In the genomic region with DNA sequence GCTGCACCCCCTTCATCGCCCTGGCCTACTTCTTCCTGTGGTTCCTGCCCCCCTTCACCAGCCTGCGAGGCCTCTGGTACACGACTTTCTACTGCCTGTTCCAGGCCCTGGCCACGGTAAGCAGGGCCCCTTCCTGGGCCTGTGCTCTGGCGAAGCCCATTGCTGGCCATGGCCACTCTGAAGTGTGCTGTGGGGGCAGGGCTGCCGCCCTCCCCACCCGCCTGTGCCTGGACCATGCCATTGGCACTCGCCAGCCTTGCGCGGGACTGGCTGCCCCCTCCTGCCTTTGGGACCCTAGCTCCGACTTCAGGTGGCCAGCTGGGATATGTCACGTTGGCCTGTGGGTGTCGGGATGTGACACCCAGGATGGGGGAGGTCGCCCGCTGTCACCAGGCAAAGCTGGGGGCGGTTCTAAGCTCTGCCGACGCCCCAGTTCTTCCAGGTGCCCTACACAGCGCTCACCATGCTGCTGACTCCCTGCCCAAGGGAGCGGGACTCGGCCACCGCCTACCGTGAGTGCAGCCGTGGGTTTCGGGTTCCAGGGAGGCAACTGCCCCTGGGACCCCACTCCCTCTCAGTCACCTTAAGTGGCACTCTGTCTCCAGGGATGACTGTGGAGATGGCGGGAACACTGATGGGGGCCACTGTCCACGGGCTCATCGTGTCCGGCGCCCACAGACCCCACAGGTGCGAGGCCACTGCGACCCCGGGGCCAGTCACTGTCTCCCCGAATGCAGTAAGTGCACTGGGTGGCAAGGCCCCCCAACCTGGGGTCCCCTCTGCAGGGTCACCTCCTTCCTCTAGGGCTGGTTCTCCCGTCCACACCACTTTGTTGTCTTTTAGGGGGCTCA, we compare ENCODE assay signal across 21 cellular contexts. TPM values are rescaled to one million over a fixed set of nuclear protein-coding genes. Genes with fewer than 3 reads are reported as not detected.
DNase-seq lines count a peak whose midpoint lies in the region; ATAC-seq, FAIRE-seq and TF ChIP-seq lines count a peak whose summit lies in the region.
"Had no signal": no experiment of that assay in that cellular context is flagged by ENCODE, and none has a peak within 500 bp of the region (broad histone marks: within the 10 kb centered on the region; RNA-seq: fewer than 3 reads in every experiment).

No MANE protein-coding gene starts in this region.

- TF ChIP-seq POLR2A in HepG2 (IDR thresholded peaks at IDR 0.05; ENCODE audit: insufficient read depth in 1 of 2, low read depth in 2 of 2, low read length in 2 of 2) (no peak), right lobe of liver (IDR thresholded peaks at IDR 0.05) (no peak)

- TF ChIP-seq CTCF in HepG2 (CRISPR knock-in tag; IDR thresholded peaks at IDR 0.05) (no peak), right lobe of liver (IDR thresholded peaks at IDR 0.05) (no peak)

- H3K4me2 ChIP-seq in HepG2 (ENCODE audit: low read depth, low read length): 0 out of 2 replicates have a peak overlapping the region, but pooled peaks have one; percentile 89
- H3K4me2 ChIP-seq: BLaER1 had no signal

- no peak overlapping the region for H3K27ac Mint-ChIP-seq in natural killer cell treated with Interleukin-12 subunit alpha and Interleukin-12 subunit beta and Interleukin-15 and Interleukin-18, amount 100 ng/mL, for 72 hours
- H3K27ac Mint-ChIP-seq: CD8-positive, alpha-beta T cell had no signal

- H3K36me3 Mint-ChIP-seq in natural killer cell treated with Interleukin-12 subunit alpha and Interleukin-12 subunit beta and Interleukin-15 and Interleukin-18, amount 100 ng/mL, for 72 hours: no peaks in the 10 kb centered on the region

- no peak for TF ChIP-seq RAD21 in HepG2 (CRISPR knock-in tag; IDR thresholded peaks at IDR 0.05)

- H3K4me3 Mint-ChIP-seq in natural killer cell treated with Interleukin-12 subunit alpha and Interleukin-12 subunit beta and Interleukin-15 and Interleukin-18, amount 100 ng/mL, for 72 hours: no peak overlapping the region
- H3K4me3 Mint-ChIP-seq: CD8-positive, alpha-beta T cell had no signal

- no peak for FAIRE-seq in HepG2 (lab: Jason Lieb, UNC)
- FAIRE-seq: GM12892 had no signal

- H3K4me1 ChIP-seq in HepG2 (ENCODE audit: insufficient read depth, low read length) (peaks cover 54% of the 10 kb centered on the region), right lobe of liver (no peaks in the 10 kb centered on the region)
- H3K4me1 ChIP-seq: BLaER1 had no signal

- H3K79me2 ChIP-seq in HepG2 (ENCODE audit: insufficient read depth, low read length): no peaks in the 10 kb centered on the region

- no peaks in the 10 kb centered on the region for H3K36me3 ChIP-seq in HepG2 (replicated peaks in 1 of 2; ENCODE audit: control insufficient read depth in 1 of 2, insufficient read depth in 2 of 2, low read length in 2 of 2)
- no peaks in the 10 kb centered on the region for H3K36me3 ChIP-seq in right lobe of liver
- H3K36me3 ChIP-seq: HAP-1, MG63 had no signal

- DNase-seq in HepG2 (ENCODE audit: low spot score): no peak
- no peak for DNase-seq in right lobe of liver
- peak in 4 of 61 donors; percentile 15 to 50 (median 30) for DNase-seq in caudate nucleus (lab: John Stamatoyannopoulos, UW)
- no peak for DNase-seq in natural killer cell treated with Interleukin-12 subunit alpha and Interleukin-12 subunit beta and Interleukin-15 and Interleukin-18, amount 100 ng/mL, for 72 hours (ENCODE audit: low spot score)
- DNase-seq in activated CD4-positive, CD25-positive, alpha-beta regulatory T cell (lab: John Stamatoyannopoulos, UW): no peak
- no peak for DNase-seq in central memory CD4-positive, alpha-beta T cell
- no peak for DNase-seq in CD1c-positive myeloid dendritic cell (ENCODE audit: extremely low spot score)
- DNase-seq: CD8-positive, alpha-beta T cell; Karpas-422; MG63; NCI-H1048; NCI-H1436; NCI-H1930; NCI-H226; NCI-H524 treated with DMSO at 0.1 percent for 48 hours had no signal

- H3K4me1 Mint-ChIP-seq in natural killer cell treated with Interleukin-12 subunit alpha and Interleukin-12 subunit beta and Interleukin-15 and Interleukin-18, amount 100 ng/mL, for 72 hours (ENCODE audit: low read depth in 2 of 2): no peaks in the 10 kb centered on the region

- no peaks in the 10 kb centered on the region for H3K27me3 ChIP-seq in HepG2 (ENCODE audit: control insufficient read depth in 1 of 2, insufficient read depth in 2 of 2, low read length in 2 of 2)
- H3K27me3 ChIP-seq in right lobe of liver: no peaks in the 10 kb centered on the region
- H3K27me3 ChIP-seq: MG63 had no signal

- CTCF ChIA-PET in HepG2 (lab: Yijun Ruan, JAX; ENCODE audit: low intra/inter-chr PET ratio, low total read pairs): no interaction called here

- H4K20me1 ChIP-seq in HepG2 (ENCODE audit: insufficient read depth, low read length): no peaks in the 10 kb centered on the region
- H4K20me1 ChIP-seq: BLaER1 had no signal

- intact Hi-C loops in HepG2 (cut with micrococcal nuclease; ENCODE audit: unreplicated experiment) (no loop called here), right lobe of liver (cut with DNase I) (no loop called here)

- in situ Hi-C loops in HepG2 (cut with HindIII; ENCODE audit: extremely low pct_ligation_motif_present, low pct_unique_long_range_greater_than_20kb): no loop called here

- no peaks in the 10 kb centered on the region for H3K9me3 Mint-ChIP-seq in natural killer cell treated with Interleukin-12 subunit alpha and Interleukin-12 subunit beta and Interleukin-15 and Interleukin-18, amount 100 ng/mL, for 72 hours
- H3K9me3 Mint-ChIP-seq: CD8-positive, alpha-beta T cell had no signal

- ATAC-seq in HepG2: no peak
- ATAC-seq in right lobe of liver: no peak
- peak; percentile 11 to 15 for ATAC-seq in natural killer cell treated with Interleukin-12 subunit alpha and Interleukin-12 subunit beta and Interleukin-15 and Interleukin-18, amount 100 ng/mL, for 72 hours
- ATAC-seq: CD8-positive, alpha-beta T cell; Right ventricle myocardium inferior had no signal

- no peak overlapping the region for H2AFZ ChIP-seq in HepG2 (ENCODE audit: low read length)

- H3K27ac ChIP-seq in HepG2 (ENCODE audit: extremely low read length, insufficient read depth, low read length) (no peak overlapping the region), right lobe of liver (no peak overlapping the region), caudate nucleus (ENCODE audit: low read depth, low read length) (peak overlapping the region; percentile 59)
- H3K27ac ChIP-seq: BLaER1 had no signal

- H3K9me3 ChIP-seq in HepG2 (ENCODE audit: low read length) (no peaks in the 10 kb centered on the region), right lobe of liver (no peaks in the 10 kb centered on the region)
- H3K9me3 ChIP-seq: BLaER1, HAP-1, MG63 had no signal

- POLR2A ChIA-PET in HepG2 (lab: Yijun Ruan, JAX): interaction anchor here (1.9 to 6.3 kb wide), 9 partner anchors 8 to 91 kb away, joined by 6 to 91 read pairs (median 20); a partner anchor contains a TSS

- TF ChIP-seq EP300 in HepG2 (IDR thresholded peaks at IDR 0.05; ENCODE audit: low read depth in 2 of 2, low read length in 2 of 2): no peak
- no peak for TF ChIP-seq EP300 in HepG2 (CRISPR knock-in tag; IDR thresholded peaks at IDR 0.05; ENCODE audit: borderline replicate concordance)

- 97% methylated on average over 29 of the region's 35 CpGs for WGBS in HepG2 (ENCODE audit: low lambda C conversion rate)
- WGBS in right lobe of liver (ENCODE audit: insufficient coverage, low coverage, low lambda C conversion rate, missing lambda C conversion rate): 97% methylated on average over 10 of the region's 35 CpGs

- peaks cover 0 to 8% of the 10 kb centered on the region in 2 donors for H3K27me3 Mint-ChIP-seq in natural killer cell treated with Interleukin-12 subunit alpha and Interleukin-12 subunit beta and Interleukin-15 and Interleukin-18, amount 100 ng/mL, for 72 hours

- no peak overlapping the region; a peak in 1 of 6 replicates for H3K4me3 ChIP-seq in HepG2 (replicated peaks in 1 of 3; ENCODE audit: insufficient read depth in 1 of 3, low read depth in 2 of 3, low read length in 3 of 3)
- no peak overlapping the region for H3K4me3 ChIP-seq in right lobe of liver
- H3K4me3 ChIP-seq: BLaER1, HAP-1, MG63 had no signal

- peak overlapping the region; percentile 76 for H3K9ac ChIP-seq in HepG2 (ENCODE audit: insufficient read depth, low read depth, low read length)
- H3K9ac ChIP-seq: BLaER1 had no signal

- BruUV-seq in HepG2 (replicated peaks; lab: Mats Ljungman, UMichigan): no TSS peak

RNA-seq across cellular contexts. Expression of a gene that starts 7.2 kb away (rescaled TPM):
- total RNA-seq in HepG2 (2016; rRNA removed; fragmentation: Illumina TruSeq; extraction: Trizol) (0.48 and 0.93 TPM in 2 replicates), right lobe of liver (under 1 TPM in 3 of 6 experiments, not detected in 3; 0.07 to 0.62 (median 0.22) TPM)
- total RNA-seq in HepG2 (2016; cell fraction: cytosol; rRNA removed; fragmentation: Illumina TruSeq; extraction: Trizol; ENCODE audit: low read depth): 0.10 and 0.26 TPM in 2 replicates
- 0.45 and 0.68 TPM in 2 replicates for total RNA-seq in HepG2 (2016; cell fraction: insoluble cytoplasmic fraction; rRNA removed; fragmentation: Illumina TruSeq; extraction: Trizol)
- total RNA-seq in HepG2 (2016; cell fraction: membrane; rRNA removed; fragmentation: Illumina TruSeq; extraction: Trizol): 0.59 and 1.2 TPM in 2 replicates
- 0.38 and 0.53 TPM in 2 replicates for total RNA-seq in HepG2 (2016; cell fraction: nucleus; rRNA removed; fragmentation: Illumina TruSeq; extraction: Trizol)
- polyA plus RNA-seq in HepG2 (2011; rRNA removed): 0.07 and 0.21 TPM in 2 replicates
- polyA plus RNA-seq in HepG2 (2011; cell fraction: cytosol; rRNA removed): 0.15 TPM in 1 of 2 replicates, not detected in the other
- polyA plus RNA-seq in HepG2 (2011; cell fraction: nucleus; rRNA removed): 0.26 and 0.66 TPM in 2 replicates
- 0.05 and 0.19 TPM in 2 replicates for polyA plus RNA-seq in HepG2 (2012)
- polyA plus RNA-seq in HepG2 (2016; cell fraction: cytosol; fragmentation: Illumina TruSeq; extraction: Trizol; ENCODE audit: low read depth): 0.68 and 1.1 TPM in 2 replicates
- polyA plus RNA-seq in HepG2 (2016; cell fraction: insoluble cytoplasmic fraction; fragmentation: Illumina TruSeq; extraction: Trizol; ENCODE audit: low read depth): 0.44 and 0.75 TPM in 2 replicates
- 1.1 and 1.6 TPM in 2 replicates for polyA plus RNA-seq in HepG2 (2016; cell fraction: membrane; fragmentation: Illumina TruSeq; extraction: Trizol; ENCODE audit: low read depth)
- polyA plus RNA-seq in HepG2 (2016; cell fraction: nucleus; fragmentation: Illumina TruSeq; extraction: Trizol; ENCODE audit: insufficient read depth, low read depth): 1.1 TPM in 2 replicates
- polyA minus RNA-seq in HepG2 (2011; rRNA and poly(A)+ RNA removed; ENCODE audit: low replicate concordance): 0.16 and 1.1 TPM in 2 replicates
- polyA minus RNA-seq in HepG2 (2011; cell fraction: cytosol; rRNA and poly(A)+ RNA removed): not detected in 2 replicates
- polyA minus RNA-seq in HepG2 (2011; cell fraction: nucleus; rRNA and poly(A)+ RNA removed): 0.52 and 0.87 TPM in 2 replicates
- total RNA-seq in natural killer cell treated with Interleukin-12 subunit alpha and Interleukin-12 subunit beta and Interleukin-15 and Interleukin-18, amount 100 ng/mL, for 72 hours: under 1 TPM; 0.21 to 0.75 TPM
- total RNA-seq: A172, HT-29, Right ventricle myocardium inferior had no signal

RNA-seq across cellular contexts. Expression of a gene that starts 30.1 kb away (rescaled TPM):
- total RNA-seq in HepG2 (2016; rRNA removed; fragmentation: Illumina TruSeq; extraction: Trizol): 22.6 and 39.4 TPM in 2 replicates
- total RNA-seq in HepG2 (2016; cell fraction: cytosol; rRNA removed; fragmentation: Illumina TruSeq; extraction: Trizol; ENCODE audit: low read depth): 3.2 and 3.4 TPM in 2 replicates
- total RNA-seq in HepG2 (2016; cell fraction: insoluble cytoplasmic fraction; rRNA removed; fragmentation: Illumina TruSeq; extraction: Trizol): 23.3 and 42.2 TPM in 2 replicates
- total RNA-seq in HepG2 (2016; cell fraction: membrane; rRNA removed; fragmentation: Illumina TruSeq; extraction: Trizol): 12.6 and 14.9 TPM in 2 replicates
- 18.0 and 19.2 TPM in 2 replicates for total RNA-seq in HepG2 (2016; cell fraction: nucleus; rRNA removed; fragmentation: Illumina TruSeq; extraction: Trizol)
- polyA plus RNA-seq in HepG2 (2011; rRNA removed): 17.4 and 20.6 TPM in 2 replicates
- polyA plus RNA-seq in HepG2 (2011; cell fraction: cytosol; rRNA removed): 10.3 and 15.6 TPM in 2 replicates
- 17.4 and 19.0 TPM in 2 replicates for polyA plus RNA-seq in HepG2 (2011; cell fraction: nucleus; rRNA removed)
- 12.5 and 13.0 TPM in 2 replicates for polyA plus RNA-seq in HepG2 (2012)
- polyA plus RNA-seq in HepG2 (2016; cell fraction: cytosol; fragmentation: Illumina TruSeq; extraction: Trizol; ENCODE audit: low read depth): 1.0 and 1.3 TPM in 2 replicates
- polyA plus RNA-seq in HepG2 (2016; cell fraction: insoluble cytoplasmic fraction; fragmentation: Illumina TruSeq; extraction: Trizol; ENCODE audit: low read depth): 20.9 and 21.5 TPM in 2 replicates
- polyA plus RNA-seq in HepG2 (2016; cell fraction: membrane; fragmentation: Illumina TruSeq; extraction: Trizol; ENCODE audit: low read depth): 3.5 and 4.4 TPM in 2 replicates
- 20.8 and 24.4 TPM in 2 replicates for polyA plus RNA-seq in HepG2 (2016; cell fraction: nucleus; fragmentation: Illumina TruSeq; extraction: Trizol; ENCODE audit: insufficient read depth, low read depth)
- polyA minus RNA-seq in HepG2 (2011; rRNA and poly(A)+ RNA removed; ENCODE audit: low replicate concordance): 60.3 and 78.7 TPM in 2 replicates
- 10.6 and 13.8 TPM in 2 replicates for polyA minus RNA-seq in HepG2 (2011; cell fraction: cytosol; rRNA and poly(A)+ RNA removed)
- 14.5 and 19.5 TPM in 2 replicates for polyA minus RNA-seq in HepG2 (2011; cell fraction: nucleus; rRNA and poly(A)+ RNA removed)
- total RNA-seq in right lobe of liver: 1 to 10 TPM; 4.3 to 8.7 (median 5.5) TPM
- 10 to 100 TPM; 20.8 to 26.3 TPM for total RNA-seq in natural killer cell treated with Interleukin-12 subunit alpha and Interleukin-12 subunit beta and Interleukin-15 and Interleukin-18, amount 100 ng/mL, for 72 hours

RNA-seq across cellular contexts. Expression of a gene that starts 32.5 kb away (rescaled TPM):
- total RNA-seq in HepG2 (2016; rRNA removed; fragmentation: Illumina TruSeq; extraction: Trizol): 35.2 and 36.8 TPM in 2 replicates
- total RNA-seq in HepG2 (2016; cell fraction: cytosol; rRNA removed; fragmentation: Illumina TruSeq; extraction: Trizol; ENCODE audit: low read depth): 55.0 and 71.6 TPM in 2 replicates
- total RNA-seq in HepG2 (2016; cell fraction: insoluble cytoplasmic fraction; rRNA removed; fragmentation: Illumina TruSeq; extraction: Trizol): 34.9 and 36.5 TPM in 2 replicates
- total RNA-seq in HepG2 (2016; cell fraction: membrane; rRNA removed; fragmentation: Illumina TruSeq; extraction: Trizol): 58.1 and 75.9 TPM in 2 replicates
- 12.0 and 18.4 TPM in 2 replicates for total RNA-seq in HepG2 (2016; cell fraction: nucleus; rRNA removed; fragmentation: Illumina TruSeq; extraction: Trizol)
- 96.3 and 103 TPM in 2 replicates for polyA plus RNA-seq in HepG2 (2011; rRNA removed)
- 87.0 and 103 TPM in 2 replicates for polyA plus RNA-seq in HepG2 (2011; cell fraction: cytosol; rRNA removed)
- polyA plus RNA-seq in HepG2 (2011; cell fraction: nucleus; rRNA removed): 33.1 and 49.7 TPM in 2 replicates
- polyA plus RNA-seq in HepG2 (2012): 47.5 and 47.8 TPM in 2 replicates
- 73.6 and 97.4 TPM in 2 replicates for polyA plus RNA-seq in HepG2 (2016; cell fraction: cytosol; fragmentation: Illumina TruSeq; extraction: Trizol; ENCODE audit: low read depth)
- 41.3 and 48.9 TPM in 2 replicates for polyA plus RNA-seq in HepG2 (2016; cell fraction: insoluble cytoplasmic fraction; fragmentation: Illumina TruSeq; extraction: Trizol; ENCODE audit: low read depth)
- 69.3 and 86.0 TPM in 2 replicates for polyA plus RNA-seq in HepG2 (2016; cell fraction: membrane; fragmentation: Illumina TruSeq; extraction: Trizol; ENCODE audit: low read depth)
- 29.4 and 29.5 TPM in 2 replicates for polyA plus RNA-seq in HepG2 (2016; cell fraction: nucleus; fragmentation: Illumina TruSeq; extraction: Trizol; ENCODE audit: insufficient read depth, low read depth)
- 52.4 TPM in 1 of 2 replicates, not detected in the other for polyA minus RNA-seq in HepG2 (2011; rRNA and poly(A)+ RNA removed; ENCODE audit: low replicate concordance)
- polyA minus RNA-seq in HepG2 (2011; cell fraction: cytosol; rRNA and poly(A)+ RNA removed): 15.2 and 16.6 TPM in 2 replicates
- 10.4 and 15.9 TPM in 2 replicates for polyA minus RNA-seq in HepG2 (2011; cell fraction: nucleus; rRNA and poly(A)+ RNA removed)
- 10 to 100 TPM in 1 of 6 experiments, 1 to 10 TPM in 5; 2.4 to 11.0 (median 3.2) TPM for total RNA-seq in right lobe of liver
- total RNA-seq in natural killer cell treated with Interleukin-12 subunit alpha and Interleukin-12 subunit beta and Interleukin-15 and Interleukin-18, amount 100 ng/mL, for 72 hours: 1 to 10 TPM; 1.6 to 2.4 TPM
- total RNA-seq: HT-29 had no signal

RNA-seq across cellular contexts. Expression of a gene that starts 59.0 kb away (rescaled TPM):
- total RNA-seq in HepG2 (2016; rRNA removed; fragmentation: Illumina TruSeq; extraction: Trizol) (182 and 254 TPM in 2 replicates), right lobe of liver (10 to 100 TPM; 32.7 to 70.8 (median 40.3) TPM)
- 45.9 and 48.0 TPM in 2 replicates for total RNA-seq in HepG2 (2016; cell fraction: cytosol; rRNA removed; fragmentation: Illumina TruSeq; extraction: Trizol; ENCODE audit: low read depth)
- 184 and 279 TPM in 2 replicates for total RNA-seq in HepG2 (2016; cell fraction: insoluble cytoplasmic fraction; rRNA removed; fragmentation: Illumina TruSeq; extraction: Trizol)
- 58.5 and 66.4 TPM in 2 replicates for total RNA-seq in HepG2 (2016; cell fraction: membrane; rRNA removed; fragmentation: Illumina TruSeq; extraction: Trizol)
- total RNA-seq in HepG2 (2016; cell fraction: nucleus; rRNA removed; fragmentation: Illumina TruSeq; extraction: Trizol): 61.8 and 72.9 TPM in 2 replicates
- 140 and 177 TPM in 2 replicates for polyA plus RNA-seq in HepG2 (2011; rRNA removed)
- 101 and 135 TPM in 2 replicates for polyA plus RNA-seq in HepG2 (2011; cell fraction: cytosol; rRNA removed)
- 24.9 and 35.7 TPM in 2 replicates for polyA plus RNA-seq in HepG2 (2011; cell fraction: nucleus; rRNA removed)
- 159 and 167 TPM in 2 replicates for polyA plus RNA-seq in HepG2 (2012)
- polyA plus RNA-seq in HepG2 (2016; cell fraction: cytosol; fragmentation: Illumina TruSeq; extraction: Trizol; ENCODE audit: low read depth): 35.5 and 45.7 TPM in 2 replicates
- polyA plus RNA-seq in HepG2 (2016; cell fraction: insoluble cytoplasmic fraction; fragmentation: Illumina TruSeq; extraction: Trizol; ENCODE audit: low read depth): 279 and 313 TPM in 2 replicates
- 54.3 and 63.6 TPM in 2 replicates for polyA plus RNA-seq in HepG2 (2016; cell fraction: membrane; fragmentation: Illumina TruSeq; extraction: Trizol; ENCODE audit: low read depth)
- polyA plus RNA-seq in HepG2 (2016; cell fraction: nucleus; fragmentation: Illumina TruSeq; extraction: Trizol; ENCODE audit: insufficient read depth, low read depth): 127 TPM in 2 replicates
- 17.1 and 27.0 TPM in 2 replicates for polyA minus RNA-seq in HepG2 (2011; rRNA and poly(A)+ RNA removed; ENCODE audit: low replicate concordance)
- 30.5 and 35.6 TPM in 2 replicates for polyA minus RNA-seq in HepG2 (2011; cell fraction: cytosol; rRNA and poly(A)+ RNA removed)
- polyA minus RNA-seq in HepG2 (2011; cell fraction: nucleus; rRNA and poly(A)+ RNA removed): 21.8 and 26.1 TPM in 2 replicates
- 10 to 100 TPM; 83.1 to 85.8 TPM for total RNA-seq in natural killer cell treated with Interleukin-12 subunit alpha and Interleukin-12 subunit beta and Interleukin-15 and Interleukin-18, amount 100 ng/mL, for 72 hours

Comparison
In these comparisons a context has a peak if more than half of its experiments do, and no peak if none do; other contexts are left out.
1. ATAC-seq: peak in natural killer cell treated with Interleukin-12 subunit alpha and Interleukin-12 subunit beta and Interleukin-15 and Interleukin-18, amount 100 ng/mL, for 72 hours (2 of 2); none in HepG2 (single experiment) and right lobe of liver (0 of 4).